ENCODE assay signal across 21 cellular contexts in the genomic region with DNA sequence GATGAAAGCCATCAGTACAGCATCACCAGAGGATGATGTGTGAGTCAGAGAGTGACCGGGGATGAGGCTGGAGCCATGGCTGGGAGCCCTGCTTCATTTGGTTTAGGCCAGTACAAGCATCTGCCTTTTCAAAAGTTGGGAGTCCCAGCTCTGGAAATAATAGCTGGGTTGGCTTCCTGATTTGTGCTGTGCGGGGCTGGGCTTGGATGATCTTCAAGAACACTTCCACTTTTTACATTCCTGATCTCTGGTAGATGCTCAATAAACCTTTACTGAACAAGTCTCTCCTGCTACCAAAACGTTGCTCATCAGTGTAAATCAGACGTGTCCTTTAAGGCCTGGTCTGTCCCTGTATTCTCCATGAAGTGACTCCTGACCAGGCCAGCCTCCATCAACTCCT. TPM values are rescaled to one million over a fixed set of nuclear protein-coding genes. Genes with fewer than 3 reads are reported as not detected.
"Had no signal": no experiment of that assay in that cellular context is flagged by ENCODE, and none has a peak within 500 bp of the region (broad histone marks: within the 10 kb centered on the region; RNA-seq: fewer than 3 reads in every experiment).

No MANE protein-coding gene starts in this region.

- DNase-seq: activated CD4-positive, alpha-beta T cell treated with anti-CD3 and anti-CD28 coated beads for 36 hours; activated CD8-positive, alpha-beta T cell treated with anti-CD3 and anti-CD28 coated beads for 36 hours; activated effector memory CD4-positive, alpha-beta T cell treated with Interleukin-2 at 50 U/mL for 16 hours; activated naive CD4-positive, alpha-beta T cell treated with anti-CD3 and anti-CD28 coated beads, Interleukin-2, amount 50 U/mL, for 16 hours; activated T-cell treated with anti-CD3 and anti-CD28 coated beads, Interleukin-2, amount 50 U/mL, for 4 hours; adrenal gland; caudate nucleus; esophagus squamous epithelium; gastrocnemius medialis; heart left ventricle; immature natural killer cell; left cardiac atrium; lower lobe of right lung; stimulated activated naive CD8-positive, alpha-beta T cell treated with anti-CD3 and anti-CD28 coated beads, Interleukin-15, amount 100 ng/mL, for 72 hours; WERI-Rb-1 had no signal

- ATAC-seq: activated CD4-positive, alpha-beta T cell treated with anti-CD3 and anti-CD28 coated beads for 36 hours; activated CD8-positive, alpha-beta T cell treated with anti-CD3 and anti-CD28 coated beads for 36 hours; activated T-cell treated with anti-CD3 and anti-CD28 coated beads, Interleukin-2, amount 50 U/mL, for 4 hours; gastrocnemius medialis; heart left ventricle; lower lobe of right lung; sciatic nerve; stimulated activated naive CD8-positive, alpha-beta T cell treated with anti-CD3 and anti-CD28 coated beads, Interleukin-15, amount 100 ng/mL, for 72 hours had no signal

RNA-seq across cellular contexts. Expression of a gene that starts 44.1 kb away (rescaled TPM):
- total RNA-seq: activated CD4-positive, alpha-beta T cell treated with anti-CD3 and anti-CD28 coated beads for 36 hours; activated CD8-positive, alpha-beta T cell treated with anti-CD3 and anti-CD28 coated beads for 36 hours; activated T-cell treated with anti-CD3 and anti-CD28 coated beads, Interleukin-2, amount 50 U/mL, for 4 hours; lower lobe of right lung; myocyte; neural crest cell; osteocyte; pulmonary artery endothelial cell; sciatic nerve; temporal lobe had no signal
- polyA plus RNA-seq: immature natural killer cell had no signal
